ENCODE assay signal across 1 cellular context in genomic region chr6:27592481-27593199, GRCh38.
TF ChIP-seq lines count a peak whose summit lies in the region.

No MANE protein-coding gene starts in this region.

TF ChIP-seq in K562, 482 proteins besides CTCF, POLR2A, EP300 and RAD21 (continued from another document):
- TF ChIP-seq, protein P1, sequence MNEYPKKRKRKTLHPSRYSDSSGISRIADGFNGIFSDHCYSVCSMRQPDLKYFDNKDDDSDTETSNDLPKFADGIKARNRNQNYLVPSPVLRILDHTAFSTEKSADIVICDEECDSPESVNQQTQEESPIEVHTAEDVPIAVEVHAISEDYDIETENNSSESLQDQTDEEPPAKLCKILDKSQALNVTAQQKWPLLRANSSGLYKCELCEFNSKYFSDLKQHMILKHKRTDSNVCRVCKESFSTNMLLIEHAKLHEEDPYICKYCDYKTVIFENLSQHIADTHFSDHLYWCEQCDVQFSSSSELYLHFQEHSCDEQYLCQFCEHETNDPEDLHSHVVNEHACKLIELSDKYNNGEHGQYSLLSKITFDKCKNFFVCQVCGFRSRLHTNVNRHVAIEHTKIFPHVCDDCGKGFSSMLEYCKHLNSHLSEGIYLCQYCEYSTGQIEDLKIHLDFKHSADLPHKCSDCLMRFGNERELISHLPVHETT (CRISPR knock-in tag; conservative IDR thresholded peaks at IDR 0.05 in 1 of 2, IDR thresholded peaks at IDR 0.05 in 1 of 2) = peak in 1 of 2 experiments; percentile 66; a peak in 2 of 4 replicates
- TF ChIP-seq KLF1 (tag; IDR thresholded peaks at IDR 0.05) (no peak), FIP1L1 (IDR thresholded peaks at IDR 0.05; ENCODE audit: low read depth, low read length, poor library complexity, severe bottlenecking) (no peak), MYNN (IDR thresholded peaks at IDR 0.05) (peak; percentile 59), MYNN (CRISPR knock-in tag; IDR thresholded peaks at IDR 0.05) (no peak), TCF3 (CRISPR knock-in tag; IDR thresholded peaks at IDR 0.05) (peak; percentile 59)
- TF ChIP-seq, protein P2, sequence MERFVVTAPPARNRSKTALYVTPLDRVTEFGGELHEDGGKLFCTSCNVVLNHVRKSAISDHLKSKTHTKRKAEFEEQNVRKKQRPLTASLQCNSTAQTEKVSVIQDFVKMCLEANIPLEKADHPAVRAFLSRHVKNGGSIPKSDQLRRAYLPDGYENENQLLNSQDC (CRISPR knock-in tag; IDR thresholded peaks at IDR 0.05) = no peak
